In genomic region chrX:155767101-155767878, GRCh38 we compare ENCODE assay signal across 8 cellular contexts.
DNase-seq lines count a peak whose midpoint lies in the region; ATAC-seq lines count a peak whose summit lies in the region.

No MANE protein-coding gene starts in this region.

- ATAC-seq in left cardiac atrium (peak; percentile 92 to 97), HG02623 (IDR thresholded peaks at IDR 0.05; ENCODE audit: unreplicated experiment) (no peak), GM21390 (IDR thresholded peaks at IDR 0.05; ENCODE audit: unreplicated experiment) (no peak)

- H3K9ac ChIP-seq in adipocyte (ENCODE audit: low read length): peak overlapping the region; percentile 81

- H3K4me3 ChIP-seq in adipocyte (ENCODE audit: low read length): peak overlapping the region; percentile 91

- H3K36me3 ChIP-seq in adipocyte (ENCODE audit: control insufficient read depth, insufficient read depth, low read length, severe bottlenecking): no peaks in the 10 kb centered on the region

- peak; percentile 0 for DNase-seq in activated CD8-positive, alpha-beta memory T cell treated with anti-CD3 and anti-CD28 coated beads, Interleukin-2, amount 50 U/mL, for 1 hour (ENCODE audit: extremely low read depth)
- DNase-seq in activated CD8-positive, alpha-beta memory T cell treated with anti-CD3 and anti-CD28 coated beads, Interleukin-2, amount 50 U/mL, for 48 hours: no peak
- DNase-seq in NCI-H82 (lab: John Stamatoyannopoulos, UW) (peak; percentile 86), adipocyte (ENCODE audit: low read depth) (peak; percentile 86), left cardiac atrium (peak; percentile 33), pons (ENCODE audit: low spot score) (peak; percentile 53)

- H3K9me3 ChIP-seq in adipocyte (ENCODE audit: control insufficient read depth, low read length): no peaks in the 10 kb centered on the region

- intact Hi-C loops in left cardiac atrium (cut with DNase I): no loop called here

- H3K27me3 ChIP-seq in adipocyte (replicated peaks; ENCODE audit: control insufficient read depth, insufficient read depth, low read length): no peaks in the 10 kb centered on the region

- no peaks in the 10 kb centered on the region for H3K4me1 ChIP-seq in adipocyte (ENCODE audit: control insufficient read depth, insufficient read depth, low read length)

Comparison
In these comparisons a context has a peak if more than half of its experiments do, and no peak if none do; other contexts are left out.
1. ATAC-seq: peak in left cardiac atrium (2 of 2); none in HG02623 (single experiment) and GM21390 (single experiment).